Comparison of ENCODE assay signal across 16 cellular contexts in genomic region chr17:50258647-50259483, GRCh38. TPM values are rescaled to one million over a fixed set of nuclear protein-coding genes. Genes with fewer than 3 reads are reported as not detected.
DNase-seq lines count a peak whose midpoint lies in the region; ATAC-seq and TF ChIP-seq lines count a peak whose summit lies in the region.
"Had no signal": no experiment of that assay in that cellular context is flagged by ENCODE, and none has a peak within 500 bp of the region (broad histone marks: within the 10 kb centered on the region; RNA-seq: fewer than 3 reads in every experiment).

No MANE protein-coding gene starts in this region.

- H3K4me3 ChIP-seq in left lung (no peak overlapping the region), transverse colon (no peak overlapping the region)
- H3K4me3 ChIP-seq: dorsolateral prefrontal cortex, GM12878 had no signal

- no peak for TF ChIP-seq POLR2A in transverse colon (IDR thresholded peaks at IDR 0.05)

- ATAC-seq in left lung: peak; percentile 44
- no peak for ATAC-seq in GM19463 (IDR thresholded peaks at IDR 0.05; ENCODE audit: unreplicated experiment)
- no peak for ATAC-seq in GM21576 (IDR thresholded peaks at IDR 0.05; ENCODE audit: unreplicated experiment)
- ATAC-seq: activated naive CD4-positive, alpha-beta T cell treated with anti-CD3 and anti-CD28 coated beads, Interleukin-2, amount 50 U/mL, for 72 hours; GM12878 had no signal

- H3K4me3 Mint-ChIP-seq in chondrocyte (ENCODE audit: unreplicated experiment): no peak overlapping the region
- H3K4me3 Mint-ChIP-seq: activated CD4-positive, alpha-beta memory T cell treated with anti-CD3 and anti-CD28 coated beads for 36 hours had no signal

- in situ Hi-C loops in transverse colon (cut with MboI; ENCODE audit: low pct_ligation_motif_present in 1 of 4, low pct_unique_long_range_greater_than_20kb in 1 of 4, low sequenced_read_pairs in 3 of 4): no loop called here

- H3K36me3 ChIP-seq in left lung: no peaks in the 10 kb centered on the region
- no peaks in the 10 kb centered on the region for H3K36me3 ChIP-seq in transverse colon

- TF ChIP-seq EP300 in transverse colon (IDR thresholded peaks at IDR 0.05; ENCODE audit: low read depth): no peak

- H3K27ac Mint-ChIP-seq in chondrocyte (ENCODE audit: unreplicated experiment): peak overlapping the region; percentile 65
- H3K27ac Mint-ChIP-seq: activated CD4-positive, alpha-beta memory T cell treated with anti-CD3 and anti-CD28 coated beads for 36 hours; activated naive CD4-positive, alpha-beta T cell treated with anti-CD3 and anti-CD28 coated beads, Interleukin-2, amount 50 U/mL, for 72 hours had no signal

- WGBS in transverse colon (ENCODE audit: low coverage in 1 of 2), 2 donors: 70 to 100% methylated on average over 2 to 14 of the region's 14 CpGs

- H3K36me3 Mint-ChIP-seq in chondrocyte (ENCODE audit: low read depth): no peaks in the 10 kb centered on the region
- H3K36me3 Mint-ChIP-seq: activated CD4-positive, alpha-beta memory T cell treated with anti-CD3 and anti-CD28 coated beads for 36 hours; activated naive CD4-positive, alpha-beta T cell treated with anti-CD3 and anti-CD28 coated beads, Interleukin-2, amount 50 U/mL, for 72 hours had no signal

- no peaks in the 10 kb centered on the region for H3K9me3 Mint-ChIP-seq in chondrocyte (ENCODE audit: low read depth)
- H3K9me3 Mint-ChIP-seq: activated CD4-positive, alpha-beta memory T cell treated with anti-CD3 and anti-CD28 coated beads for 36 hours; activated naive CD4-positive, alpha-beta T cell treated with anti-CD3 and anti-CD28 coated beads, Interleukin-2, amount 50 U/mL, for 72 hours had no signal

- TF ChIP-seq CTCF in chondrocyte (IDR thresholded peaks at IDR 0.05) (peak; percentile 8), left lung (IDR thresholded peaks at IDR 0.05) (no peak), transverse colon (IDR thresholded peaks at IDR 0.05) (no peak)

- H3K9me3 ChIP-seq in left lung (no peaks in the 10 kb centered on the region), transverse colon (no peaks in the 10 kb centered on the region)

- intact Hi-C loops in left lung (cut with DNase I): no loop called here
- intact Hi-C loops in transverse colon (cut with DNase I; ENCODE audit: low total_unique reads): no loop called here

- H3K27ac ChIP-seq in left lung (peak overlapping the region in 1 of 2 donors; percentile 63), transverse colon (peak overlapping the region; percentile 20 to 72 (median 51))
- H3K27ac ChIP-seq: dorsolateral prefrontal cortex had no signal

- H3K27me3 Mint-ChIP-seq in chondrocyte (ENCODE audit: low read depth): no peaks in the 10 kb centered on the region

- H3K27me3 ChIP-seq in left lung (no peaks in the 10 kb centered on the region), transverse colon (no peaks in the 10 kb centered on the region)

- peaks cover 72% of the 10 kb centered on the region for H3K4me1 Mint-ChIP-seq in chondrocyte (ENCODE audit: low read depth)

- DNase-seq in NCI-H2171 treated with DMSO at 0.1 percent for 48 hours (lab: John Stamatoyannopoulos, UW): peak; percentile 52
- no peak for DNase-seq in NCI-H2171 (lab: John Stamatoyannopoulos, UW)
- DNase-seq in chondrocyte (ENCODE audit: low spot score): no peak
- no peak for DNase-seq in left lung
- no peak for DNase-seq in transverse colon
- DNase-seq in activated gamma-delta T cell (lab: John Stamatoyannopoulos, UW): no peak
- DNase-seq: activated CD4-positive, alpha-beta memory T cell treated with anti-CD3 and anti-CD28 coated beads for 36 hours; Calu3; Karpas-422 had no signal

- H3K4me1 ChIP-seq in left lung (no peaks in the 10 kb centered on the region), transverse colon (peaks cover 0 to 16% (median 11%) of the 10 kb centered on the region in 4 donors)

RNA-seq across cellular contexts. Expression of gene TMEM92, which starts 15.4 kb away (rescaled TPM):
- total RNA-seq in chondrocyte (1.6 to 1.7 TPM (median 1.7 TPM) in 3 replicates), left lung (10 to 100 TPM in 1 of 2 donors, 1 to 10 TPM in 1; 4.4 to 10.7 TPM), transverse colon (1 to 10 TPM in 2 of 4 donors, not detected in 2; 1.9 to 3.7 TPM)
- total RNA-seq: lung microvascular endothelial cell, subcutaneous adipose tissue had no signal

RNA-seq across cellular contexts. Expression of gene COL1A1, which starts 57.4 kb away (rescaled TPM):
- total RNA-seq in chondrocyte: 34,852 to 36,120 TPM (median 35,333 TPM) in 3 replicates
- total RNA-seq in left lung: 1,000 to 10,000 TPM in 1 of 2 donors, 100 to 1,000 TPM in 1; 867 to 4,830 TPM
- total RNA-seq in transverse colon: 100 to 1,000 TPM in 2 of 4 donors, 10 to 100 TPM in 2; 13.0 to 210 (median 79.8) TPM
